In the genomic region with DNA sequence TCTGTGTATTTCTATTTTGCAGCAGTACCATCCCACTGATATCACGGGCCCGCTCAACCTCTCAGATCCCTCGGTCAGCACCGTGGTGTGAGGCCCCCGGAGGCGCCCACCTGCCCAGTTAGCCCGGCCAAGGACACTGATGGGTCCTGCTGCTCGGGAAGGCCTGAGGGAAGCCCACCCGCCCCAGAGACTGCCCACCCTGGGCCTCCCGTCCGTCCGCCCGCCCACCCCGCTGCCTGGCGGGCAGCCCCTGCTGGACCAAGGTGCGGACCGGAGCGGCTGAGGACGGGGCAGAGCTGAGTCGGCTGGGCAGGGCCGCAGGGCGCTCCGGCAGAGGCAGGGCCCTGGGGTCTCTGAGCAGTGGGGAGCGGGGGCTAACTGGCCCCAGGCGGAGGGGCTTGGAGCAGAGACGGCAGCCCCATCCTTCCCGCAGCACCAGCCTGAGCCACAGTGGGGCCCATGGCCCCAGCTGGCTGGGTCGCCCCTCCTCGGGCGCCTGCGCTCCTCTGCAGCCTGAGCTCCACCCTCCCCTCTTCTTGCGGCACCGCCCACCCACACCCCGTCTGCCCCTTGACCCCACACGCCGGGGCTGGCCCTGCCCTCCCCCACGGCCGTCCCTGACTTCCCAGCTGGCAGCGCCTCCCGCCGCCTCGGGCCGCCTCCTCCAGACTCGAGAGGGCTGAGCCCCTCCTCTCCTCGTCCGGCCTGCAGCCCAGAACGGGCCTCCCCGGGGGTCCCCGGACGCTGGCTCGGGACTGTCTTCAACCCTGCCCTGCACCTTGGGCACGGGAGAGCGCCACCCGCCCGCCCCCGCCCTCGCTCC, we compare ENCODE assay signal across 8 cellular contexts. TPM values are rescaled to one million over a fixed set of nuclear protein-coding genes. Genes with fewer than 3 reads are reported as not detected.
DNase-seq lines count a peak whose midpoint lies in the region; ATAC-seq and TF ChIP-seq lines count a peak whose summit lies in the region.

No MANE protein-coding gene starts in this region.

- CTCF ChIA-PET in HCT116 (lab: Charles Lee), result interaction anchor here (0.9 kb wide), 1 partner anchor 21 kb away, joined by 4 read pairs; the partner anchor contains the start of genes ANAPC2 and SSNA1

- no peaks in the 10 kb centered on the region for H4K20me1 ChIP-seq in HCT116 (ENCODE audit: insufficient read depth)

- H2AFZ ChIP-seq in ACC112 (ENCODE audit: low read length, unreplicated experiment), result no peak overlapping the region
- H2AFZ ChIP-seq in HCT116 (ENCODE audit: low read depth, low read length, poor library complexity, severe bottlenecking), result no peak overlapping the region

- RAD21 ChIA-PET in HCT116 (lab: Charles Lee; ENCODE audit: low non-redundant PET in 1 of 2, low total read pairs in 2 of 2, uncharacterized antibody in 2 of 2, unreplicated experiment in 2 of 2), result no interaction called here

- TF ChIP-seq RAD21 in HCT116 (IDR thresholded peaks at IDR 0.05; ENCODE audit: low read depth), result no peak

- H3K9me2 ChIP-seq in HCT116 (ENCODE audit: insufficient read depth), result no peaks in the 10 kb centered on the region

- peak; percentile 20 for TF ChIP-seq POLR2A in HCT116 (IDR thresholded peaks at IDR 0.05; ENCODE audit: borderline replicate concordance, extremely low read depth, insufficient read depth, insufficient read length)

- no peak for TF ChIP-seq CTCF in HCT116 (IDR thresholded peaks at IDR 0.05 in 2 of 3, conservative IDR thresholded peaks at IDR 0.05 in 1 of 3; ENCODE audit: borderline replicate concordance in 1 of 3, insufficient read depth in 1 of 3, low read depth in 2 of 3, low read length in 2 of 3)

- peak overlapping the region; percentile 14; the same call in 1 of the 2 replicates for H3K9ac ChIP-seq in HCT116 (ENCODE audit: low read length)

- no peaks in the 10 kb centered on the region for H3K36me3 ChIP-seq in ACC112 (ENCODE audit: insufficient read depth, low read length)
- H3K36me3 ChIP-seq in HCT116 (ENCODE audit: control insufficient read depth in 1 of 2, insufficient read depth in 2 of 2, low read length in 2 of 2), result no peaks in the 10 kb centered on the region
- H3K36me3 ChIP-seq in SJCRH30, result no peaks in the 10 kb centered on the region

- ATAC-seq in HCT116, result peak; percentile 29

- H3K27me3 ChIP-seq in ACC112 (ENCODE audit: insufficient read depth, low read length) (peaks cover 79% of the 10 kb centered on the region), HCT116 (ENCODE audit: insufficient read depth, low read length) (no peaks in the 10 kb centered on the region), SJCRH30 (peaks cover 38% of the 10 kb centered on the region)

- POLR2A ChIA-PET in HCT116 (lab: Charles Lee), result interaction anchor here (0.7 to 3.4 kb wide), 4 partner anchors 9 to 98 kb away, joined by 3 to 12 read pairs (median 4); partner anchors contain the start of genes SAPCD2 and SSNA1

- H3K4me3 ChIP-seq in ACC112 (ENCODE audit: low read depth, low read length), result peak overlapping the region; percentile 40; the same call in 1 of the 2 replicates
- peak overlapping the region; percentile 41 to 60; a peak in 3 of 4 replicates for H3K4me3 ChIP-seq in HCT116 (replicated peaks in 1 of 2; ENCODE audit: low read depth in 1 of 2, low read length in 2 of 2)
- peak overlapping the region; percentile 49 for H3K4me3 ChIP-seq in SJCRH30

- no peak for DNase-seq in HCT116 (ENCODE audit: low read depth, low spot score)
- peak; percentile 72 to 84 for DNase-seq in SJCRH30
- DNase-seq in iPS-NIHi11 (ENCODE audit: low spot score), result peak; percentile 59
- DNase-seq in kidney glomerular epithelial cell (lab: John Stamatoyannopoulos, UW), result no peak
- DNase-seq in hepatic stellate cell (ENCODE audit: low spot score), result no peak
- no peak for DNase-seq in NK-92 treated with Interleukin-12 subunit alpha and Interleukin-12 subunit beta, amount 100 ng/mL, for 24 hours (lab: John Stamatoyannopoulos, UW)
- no peak for DNase-seq in T-helper 1 cell

- H3K4me1 ChIP-seq in ACC112 (ENCODE audit: control insufficient read depth, insufficient read depth, low read length, unreplicated experiment) (peaks cover 3% of the 10 kb centered on the region), HCT116 (ENCODE audit: control insufficient read depth in 1 of 2, insufficient read depth in 2 of 2, low read length in 2 of 2) (peaks cover 18 to 50% of the 10 kb centered on the region in 2 experiments), SJCRH30 (peaks cover 64% of the 10 kb centered on the region)

- BruUV-seq in HCT116 (replicated peaks; lab: Mats Ljungman, UMichigan), result no TSS peak

- H3K9me3 ChIP-seq in HCT116 (ENCODE audit: control insufficient read depth in 1 of 2, insufficient read depth in 1 of 2, low read depth in 1 of 2, low read length in 2 of 2), result no peaks in the 10 kb centered on the region
- no peaks in the 10 kb centered on the region for H3K9me3 ChIP-seq in SJCRH30 (replicated peaks)

- H3K27ac ChIP-seq in ACC112 (ENCODE audit: low read depth, low read length) (no peak overlapping the region), HCT116 (ENCODE audit: low read depth, low read length) (no peak overlapping the region; the same call in 1 of the 2 replicates), SJCRH30 (no peak overlapping the region)

- intact Hi-C loops in HCT116 (cut with micrococcal nuclease), result no loop called here

- no peaks in the 10 kb centered on the region for H3K79me2 ChIP-seq in ACC112 (ENCODE audit: control insufficient read depth, insufficient read depth, low read length, unreplicated experiment)
- H3K79me2 ChIP-seq in HCT116 (ENCODE audit: insufficient read depth, low read length), result no peaks in the 10 kb centered on the region

- peak overlapping the region; percentile 84 for H3K4me2 ChIP-seq in HCT116 (ENCODE audit: low read length)

TF ChIP-seq in HCT116, 20 proteins besides CTCF, POLR2A, EP300 and RAD21:
- TF ChIP-seq EZH2phosphoT487 (IDR thresholded peaks at IDR 0.05; ENCODE audit: borderline replicate concordance), result no peak
- TF ChIP-seq SRF (IDR thresholded peaks at IDR 0.05; ENCODE audit: low read depth), result no peak
- peak; percentile 46 for TF ChIP-seq POLR2AphosphoS5 (IDR thresholded peaks at IDR 0.05; ENCODE audit: low read depth, low read length)
- TF ChIP-seq JUND (IDR thresholded peaks at IDR 0.05), result no peak

RNA-seq across cellular contexts. Expression of gene LRRC26, which starts 1.9 kb away (rescaled TPM):
- total RNA-seq in HCT116 (2021; ENCODE audit: unreplicated experiment), result 2.4 TPM
- 2.1 and 2.9 TPM in 2 replicates for polyA plus RNA-seq in HCT116 (2012)
- total RNA-seq in SJCRH30 (2014; rRNA removed; shearing (Covaris generic)), result 0.24 and 0.53 TPM in 2 replicates

RNA-seq across cellular contexts. Expression of gene TMEM210, which starts 3.9 kb away (rescaled TPM):
- total RNA-seq in HCT116 (2021; ENCODE audit: unreplicated experiment), result not detected
- polyA plus RNA-seq in HCT116 (2012), result not detected in 2 replicates
- total RNA-seq in SJCRH30 (2014; rRNA removed; shearing (Covaris generic)), result not detected in 2 replicates

RNA-seq across cellular contexts. Expression of gene ANAPC2, which starts 20.4 kb away (rescaled TPM):
- 75.5 TPM for total RNA-seq in HCT116 (2021; ENCODE audit: unreplicated experiment)
- polyA plus RNA-seq in HCT116 (2012), result 54.9 and 61.4 TPM in 2 replicates
- 29.7 and 38.7 TPM in 2 replicates for total RNA-seq in SJCRH30 (2014; rRNA removed; shearing (Covaris generic))

RNA-seq across cellular contexts. Expression of gene SSNA1, which starts 20.5 kb away (rescaled TPM):
- total RNA-seq in HCT116 (2021; ENCODE audit: unreplicated experiment), result 84.7 TPM
- 101 and 102 TPM in 2 replicates for polyA plus RNA-seq in HCT116 (2012)
- 73.0 and 88.1 TPM in 2 replicates for total RNA-seq in SJCRH30 (2014; rRNA removed; shearing (Covaris generic))

RNA-seq across cellular contexts. Expression of gene GRIN1, which starts 29.0 kb away (rescaled TPM):
- 23.1 TPM for total RNA-seq in HCT116 (2021; ENCODE audit: unreplicated experiment)
- 8.6 and 12.5 TPM in 2 replicates for polyA plus RNA-seq in HCT116 (2012)
- total RNA-seq in SJCRH30 (2014; rRNA removed; shearing (Covaris generic)), result 0.49 and 2.0 TPM in 2 replicates

Comparison
In these comparisons a context has a peak if more than half of its experiments do, and no peak if none do; other contexts are left out.
1. DNase-seq: peak in SJCRH30 (2 of 2) and iPS-NIHi11 (single experiment); none in HCT116 (single experiment), kidney glomerular epithelial cell (single experiment), hepatic stellate cell (single experiment), NK-92 treated with Interleukin-12 subunit alpha and Interleukin-12 subunit beta, amount 100 ng/mL, for 24 hours (single experiment) and T-helper 1 cell (0 of 5).
2. Peak in every context shown above with its lines, with median percentiles within 50 percentile points of each other: H3K4me3 ChIP-seq.